Comparison of ENCODE assay signal across 18 cellular contexts in the genomic region with DNA sequence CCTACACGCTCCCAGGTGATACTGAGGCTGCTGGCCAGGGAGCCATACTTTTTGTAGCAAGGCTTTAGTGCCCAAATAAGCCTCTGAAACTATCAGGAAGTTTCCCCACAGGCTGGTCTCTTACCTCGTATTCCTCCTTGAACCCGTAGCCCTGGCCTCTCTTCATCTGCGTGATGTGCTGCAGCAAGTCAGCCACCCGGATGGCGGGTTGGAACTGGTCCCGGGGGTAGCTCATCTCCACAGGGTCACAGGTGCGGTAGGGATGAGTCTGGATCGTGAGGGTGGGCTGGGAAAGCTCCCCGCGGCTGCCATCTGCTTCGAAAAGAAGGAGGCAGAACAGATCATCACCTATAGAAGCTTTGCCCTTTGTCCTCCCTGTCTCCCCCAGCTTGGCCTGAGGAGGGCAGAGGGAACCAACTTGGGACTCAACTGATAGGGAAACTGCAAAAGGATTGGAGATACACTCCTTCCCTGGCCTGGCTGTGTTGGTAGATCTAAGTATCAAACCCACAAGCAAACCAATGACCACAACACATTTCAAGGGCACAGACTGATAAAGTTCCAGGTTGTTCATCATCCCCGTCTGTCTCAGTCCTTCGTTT.
DNase-seq lines count a peak whose midpoint lies in the region; ATAC-seq and TF ChIP-seq lines count a peak whose summit lies in the region.
"Had no signal": no experiment of that assay in that cellular context is flagged by ENCODE, and none has a peak within 500 bp of the region (broad histone marks: within the 10 kb centered on the region; RNA-seq: fewer than 3 reads in every experiment).

No MANE protein-coding gene starts in this region.

- no peaks in the 10 kb centered on the region for H3K36me3 ChIP-seq in endodermal cell (ENCODE audit: control insufficient read depth, insufficient read depth, low read length)

- no peak overlapping the region for H3K27ac Mint-ChIP-seq in endodermal cell
- H3K27ac Mint-ChIP-seq in activated CD8-positive, alpha-beta memory T cell treated with anti-CD3 and anti-CD28 coated beads, Interleukin-2, amount 10 ng/mL, durations not matched to agents 7 days and 5 days: no peak overlapping the region
- H3K27ac Mint-ChIP-seq: T-cell had no signal

- no peaks in the 10 kb centered on the region for H3K9me3 Mint-ChIP-seq in endodermal cell
- peaks cover 6% of the 10 kb centered on the region for H3K9me3 Mint-ChIP-seq in activated CD8-positive, alpha-beta memory T cell treated with anti-CD3 and anti-CD28 coated beads, Interleukin-2, amount 10 ng/mL, durations not matched to agents 7 days and 5 days (ENCODE audit: low read depth)

- 84 to 94% methylated on average over 10 to 14 of the region's 14 CpGs for WGBS in endodermal cell (ENCODE audit: insufficient coverage in 1 of 2, insufficient read length in 1 of 2), 2 experiments

- CTCF ChIA-PET in activated CD8-positive, alpha-beta memory T cell treated with anti-CD3 and anti-CD28 coated beads, Interleukin-2, amount 10 ng/mL, durations not matched to agents 7 days and 5 days (lab: Charles Lee): no interaction called here

- no peaks in the 10 kb centered on the region for H3K9me3 ChIP-seq in endodermal cell (ENCODE audit: control insufficient read depth, low read length)

- peaks cover 3% of the 10 kb centered on the region for H3K27me3 Mint-ChIP-seq in endodermal cell (ENCODE audit: insufficient read depth)
- H3K27me3 Mint-ChIP-seq in activated CD8-positive, alpha-beta memory T cell treated with anti-CD3 and anti-CD28 coated beads, Interleukin-2, amount 10 ng/mL, durations not matched to agents 7 days and 5 days: no peaks in the 10 kb centered on the region

- TF ChIP-seq CTCF in C4-2B (conservative IDR thresholded peaks at IDR 0.05) (peak; percentile 8; the same call in 1 of the 2 replicates), GM12872 (IDR thresholded peaks at IDR 0.05; ENCODE audit: insufficient read depth, low read depth, low read length) (0 out of 3 replicates have a peak, but pooled peaks have one; percentile 7), endodermal cell (conservative IDR thresholded peaks at IDR 0.05) (peak; percentile 62)

- peak; percentile 87 to 89 for DNase-seq in NCI-H524 (lab: John Stamatoyannopoulos, UW)
- DNase-seq in endodermal cell: peak; percentile 65
- no peak for DNase-seq in activated CD8-positive, alpha-beta memory T cell treated with anti-CD3 and anti-CD28 coated beads, Interleukin-2, amount 10 ng/mL, durations not matched to agents 7 days and 5 days
- DNase-seq in LoVo (ENCODE audit: low spot score): no peak
- no peak for DNase-seq in effector CD8-positive, alpha-beta T cell (lab: John Stamatoyannopoulos, UW)
- DNase-seq: ACHN, C1 segment of cervical spinal cord, DND-41, GM23248, KBM-7, MV-4-11, NCI-H1436, NCI-H2029, NCI-H446 treated with DMSO at 0.1 percent for 48 hours, T-cell had no signal

- no peak overlapping the region for H3K9ac ChIP-seq in endodermal cell (ENCODE audit: extremely low read depth, low read length, poor library complexity, severe bottlenecking)
- H3K9ac ChIP-seq: GM23248 had no signal

- no peak for ATAC-seq in activated CD8-positive, alpha-beta memory T cell treated with anti-CD3 and anti-CD28 coated beads, Interleukin-2, amount 10 ng/mL, durations not matched to agents 7 days and 5 days
- ATAC-seq: Panc1, T-cell had no signal

- no peaks in the 10 kb centered on the region for H3K4me1 Mint-ChIP-seq in endodermal cell
- H3K4me1 Mint-ChIP-seq in activated CD8-positive, alpha-beta memory T cell treated with anti-CD3 and anti-CD28 coated beads, Interleukin-2, amount 10 ng/mL, durations not matched to agents 7 days and 5 days: no peaks in the 10 kb centered on the region
- H3K4me1 Mint-ChIP-seq: T-cell had no signal

- H3K4me3 Mint-ChIP-seq in endodermal cell: no peak overlapping the region
- no peak overlapping the region for H3K4me3 Mint-ChIP-seq in activated CD8-positive, alpha-beta memory T cell treated with anti-CD3 and anti-CD28 coated beads, Interleukin-2, amount 10 ng/mL, durations not matched to agents 7 days and 5 days
- H3K4me3 Mint-ChIP-seq: T-cell had no signal

- no peaks in the 10 kb centered on the region for H3K27me3 ChIP-seq in endodermal cell (ENCODE audit: control insufficient read depth, insufficient read depth, low read length, poor library complexity, severe bottlenecking)

- no peaks in the 10 kb centered on the region for H3K4me1 ChIP-seq in endodermal cell (ENCODE audit: control insufficient read depth, insufficient read depth, low read length)

- H3K27ac ChIP-seq in C4-2B (no peak overlapping the region), endodermal cell (ENCODE audit: low read depth, low read length) (no peak overlapping the region)
- H3K27ac ChIP-seq: GM23248 had no signal

- no peaks in the 10 kb centered on the region for H3K36me3 Mint-ChIP-seq in endodermal cell (ENCODE audit: low read depth)
- no peaks in the 10 kb centered on the region for H3K36me3 Mint-ChIP-seq in activated CD8-positive, alpha-beta memory T cell treated with anti-CD3 and anti-CD28 coated beads, Interleukin-2, amount 10 ng/mL, durations not matched to agents 7 days and 5 days
- H3K36me3 Mint-ChIP-seq: T-cell had no signal

- no peak overlapping the region for H3K4me3 ChIP-seq in endodermal cell (ENCODE audit: low read length)
- H3K4me3 ChIP-seq: GM23248 had no signal

Comparison
In these comparisons a context has a peak if more than half of its experiments do, and no peak if none do; other contexts are left out.
1. CTCF ChIP-seq: peak in every context shown above with its lines; median percentile 62 in endodermal cell; 8 in C4-2B; 7 in GM12872.
2. DNase-seq: peak in NCI-H524 (2 of 2) and endodermal cell (single experiment); none in activated CD8-positive, alpha-beta memory T cell treated with anti-CD3 and anti-CD28 coated beads, Interleukin-2, amount 10 ng/mL, durations not matched to agents 7 days and 5 days (single experiment), LoVo (single experiment) and effector CD8-positive, alpha-beta T cell (single experiment).